17 cellular contexts compared by ENCODE assay signal in the genomic region with DNA sequence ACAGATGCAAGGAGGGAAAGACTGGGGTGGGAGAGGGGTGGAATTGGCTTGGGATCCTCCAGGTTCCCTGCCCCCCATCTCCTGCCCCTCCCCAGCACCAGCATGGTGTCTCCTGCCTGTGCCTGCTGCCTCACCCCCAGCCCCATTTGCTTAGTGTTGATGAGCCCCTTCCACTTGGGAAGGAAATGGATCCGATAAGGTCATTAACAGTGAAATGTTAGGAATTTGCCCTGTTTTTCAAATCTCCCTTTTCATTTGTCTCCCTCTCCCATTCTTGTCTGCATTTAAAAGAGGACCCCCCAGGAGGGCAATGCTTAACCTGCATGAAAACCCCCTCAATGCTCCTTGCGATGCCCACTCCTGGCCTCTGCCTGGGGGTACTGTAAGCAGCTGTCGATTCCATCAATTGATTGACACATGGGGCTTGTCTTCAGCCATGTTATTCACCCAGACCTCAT. TPM values are rescaled to one million over a fixed set of nuclear protein-coding genes. Genes with fewer than 3 reads are reported as not detected.
DNase-seq lines count a peak whose midpoint lies in the region; ATAC-seq and TF ChIP-seq lines count a peak whose summit lies in the region.
"Had no signal": no experiment of that assay in that cellular context is flagged by ENCODE, and none has a peak within 500 bp of the region (broad histone marks: within the 10 kb centered on the region; RNA-seq: fewer than 3 reads in every experiment).

No MANE protein-coding gene starts in this region.

- peaks cover 49% of the 10 kb centered on the region for H3K4me1 ChIP-seq in Caco-2
- peaks cover 18% of the 10 kb centered on the region for H3K4me1 ChIP-seq in NT2/D1 (ENCODE audit: insufficient read depth, insufficient read length)
- peaks cover 34% of the 10 kb centered on the region for H3K4me1 ChIP-seq in right cardiac atrium (ENCODE audit: control insufficient read depth, insufficient read depth, low read length)
- peaks cover 31% of the 10 kb centered on the region for H3K4me1 ChIP-seq in prostate gland (replicated peaks)

- no peaks in the 10 kb centered on the region for H3K27me3 Mint-ChIP-seq in Caco-2 (ENCODE audit: insufficient read depth, unreplicated experiment)
- H3K27me3 Mint-ChIP-seq: central memory CD8-positive, alpha-beta T cell had no signal

- no peaks in the 10 kb centered on the region for H3K9me3 Mint-ChIP-seq in Caco-2 (ENCODE audit: unreplicated experiment)
- H3K9me3 Mint-ChIP-seq: central memory CD8-positive, alpha-beta T cell had no signal

- H3K36me3 Mint-ChIP-seq in Caco-2 (ENCODE audit: insufficient read depth, unreplicated experiment) = peaks cover 14% of the 10 kb centered on the region

- H3K27ac ChIP-seq in right cardiac atrium (ENCODE audit: low read length) (peak overlapping the region; percentile 9), prostate gland (peak overlapping the region; percentile 83)
- H3K27ac ChIP-seq: BLaER1 treated with 17β-estradiol and CSF1 and Interleukin-3, amounts not matched to agents 10 nM and 100 nM had no signal

- no peak for ATAC-seq in right cardiac atrium
- ATAC-seq in HG02840 (IDR thresholded peaks at IDR 0.05; ENCODE audit: low FRiP score, unreplicated experiment) = no peak
- ATAC-seq: Panc1 had no signal

- POLR2A ChIA-PET in Caco-2 (lab: Charles Lee) = no interaction called here

- no TSS peak for BruUV-seq in Caco-2 (replicated peaks; lab: Mats Ljungman, UMichigan)

- H3K27me3 ChIP-seq in Caco-2 (replicated peaks; ENCODE audit: control insufficient read depth, insufficient read depth, low read length) (no peaks in the 10 kb centered on the region), NT2/D1 (ENCODE audit: insufficient read depth, insufficient read length) (no peaks in the 10 kb centered on the region), right cardiac atrium (ENCODE audit: control insufficient read depth, insufficient read depth) (no peaks in the 10 kb centered on the region), prostate gland (replicated peaks; ENCODE audit: insufficient read depth) (no peaks in the 10 kb centered on the region)
- H3K27me3 ChIP-seq: BLaER1 treated with 17β-estradiol and CSF1 and Interleukin-3, amounts not matched to agents 10 nM and 100 nM had no signal

- peak overlapping the region; percentile 26 for H3K9ac ChIP-seq in NT2/D1 (ENCODE audit: insufficient read length, low read depth)
- H3K9ac ChIP-seq: BLaER1 treated with 17β-estradiol and CSF1 and Interleukin-3, amounts not matched to agents 10 nM and 100 nM had no signal

- H3K9me3 ChIP-seq in Caco-2 (no peaks in the 10 kb centered on the region), NT2/D1 (ENCODE audit: insufficient read depth, low read length) (no peaks in the 10 kb centered on the region), right cardiac atrium (ENCODE audit: control insufficient read depth, low read length) (no peaks in the 10 kb centered on the region), prostate gland (no peaks in the 10 kb centered on the region)
- H3K9me3 ChIP-seq: BLaER1 treated with 17β-estradiol and CSF1 and Interleukin-3, amounts not matched to agents 10 nM and 100 nM had no signal

- H3K4me3 Mint-ChIP-seq in Caco-2 (ENCODE audit: unreplicated experiment) = no peak overlapping the region

- CTCF ChIA-PET in Caco-2 (lab: Charles Lee) = no interaction called here

- TF ChIP-seq CTCF in Caco-2 (IDR thresholded peaks at IDR 0.05; ENCODE audit: insufficient read depth in 1 of 2, low read depth in 1 of 2, low read length in 1 of 2, severe bottlenecking in 1 of 2, unreplicated experiment in 1 of 2) (no peak), prostate gland (IDR thresholded peaks at IDR 0.05) (no peak)

- peak overlapping the region; percentile 45 for H3K27ac Mint-ChIP-seq in Caco-2 (ENCODE audit: unreplicated experiment)

- H3K36me3 ChIP-seq in Caco-2 (ENCODE audit: control insufficient read depth, insufficient read depth, low read length) = no peaks in the 10 kb centered on the region
- peaks cover 29% of the 10 kb centered on the region for H3K36me3 ChIP-seq in NT2/D1 (ENCODE audit: insufficient read depth, insufficient read length, low read length)
- no peaks in the 10 kb centered on the region for H3K36me3 ChIP-seq in prostate gland

- no peak for DNase-seq in Caco-2
- peak; percentile 91 for DNase-seq in NT2/D1 (ENCODE audit: low read depth, low spot score)
- DNase-seq in right cardiac atrium = no peak
- DNase-seq in prostate gland (ENCODE audit: low spot score) = no peak
- no peak for DNase-seq in NCI-H69 (lab: John Stamatoyannopoulos, UW)
- DNase-seq in SW480 (ENCODE audit: low spot score) = no peak
- DNase-seq in hippocampal formation (lab: John Stamatoyannopoulos, UW) = no peak
- DNase-seq: activated effector memory CD4-positive, alpha-beta T cell treated with Interleukin-2 at 50 U/mL for 16 hours; KG1; NCI-H146; NCI-H524 treated with DMSO at 0.1 percent for 48 hours; retina; stimulated activated naive CD4-positive, alpha-beta T cell treated with Interleukin-2 at 50 U/mL for 16 hours had no signal

- no peak for TF ChIP-seq POLR2A in prostate gland (IDR thresholded peaks at IDR 0.05)

- 79% methylated on average over 3 of the region's 3 CpGs for WGBS in right cardiac atrium
- WGBS in prostate gland = 77% methylated on average over 3 of the region's 3 CpGs

- intact Hi-C loops in Caco-2 (cut with micrococcal nuclease; ENCODE audit: unreplicated experiment) = no loop called here
- intact Hi-C loops in right cardiac atrium (cut with DNase I) = loop anchor here in 3 of 4 donors (5.0 to 10.0 kb wide), 2 partner anchors 45 to 48 kb away; no protein-coding TSS in a partner anchor
- intact Hi-C loops in prostate gland (cut with DNase I) = loop anchor here (5.0 to 10.0 kb wide), 2 partner anchors 48 to 175 kb away; no protein-coding TSS in a partner anchor

- H3K4me3 ChIP-seq in Caco-2 (ENCODE audit: low read depth, low read length) (no peak overlapping the region), NT2/D1 (ENCODE audit: insufficient read length, low read depth) (no peak overlapping the region), right cardiac atrium (ENCODE audit: low read length) (no peak overlapping the region), prostate gland (no peak overlapping the region)
- H3K4me3 ChIP-seq: BLaER1 treated with 17β-estradiol and CSF1 and Interleukin-3, amounts not matched to agents 10 nM and 100 nM had no signal

- H3K4me1 Mint-ChIP-seq in Caco-2 (ENCODE audit: low read depth, unreplicated experiment) = peaks cover 43% of the 10 kb centered on the region

RNA-seq across cellular contexts. Expression of a gene that starts 51.5 kb away (rescaled TPM):
- total RNA-seq in Caco-2 (2022) = 27.2 and 35.4 TPM in 2 replicates
- total RNA-seq in right cardiac atrium = 100 to 1,000 TPM; 270 to 313 (median 287) TPM
- polyA plus RNA-seq in right cardiac atrium = 165 TPM
- 100 to 1,000 TPM in 1 of 2 donors, 10 to 100 TPM in 1; 67.8 to 134 TPM for total RNA-seq in prostate gland
